In genomic region chr2:495745-496275, GRCh38 we compare ENCODE assay signal across 1 cellular context.
TF ChIP-seq lines count a peak whose summit lies in the region.

No MANE protein-coding gene starts in this region.

TF ChIP-seq in HepG2, 621 proteins besides CTCF, POLR2A, EP300 and RAD21 (continued from another document):
- TF ChIP-seq ZHX2 (IDR thresholded peaks at IDR 0.05; ENCODE audit: low read depth) (no peak), ZHX2 (CRISPR knock-in tag; IDR thresholded peaks at IDR 0.05; ENCODE audit: borderline replicate concordance) (no peak), RNF2 (conservative IDR thresholded peaks at IDR 0.05; ENCODE audit: low read depth) (no peak), EZH2 (conservative IDR thresholded peaks at IDR 0.05; ENCODE audit: low read depth, low read length) (no peak), KDM2A (CRISPR knock-in tag; IDR thresholded peaks at IDR 0.05; ENCODE audit: borderline replicate concordance, low read depth) (no peak), ZNF263 (CRISPR knock-in tag; IDR thresholded peaks at IDR 0.05) (no peak), ZNF674 (CRISPR knock-in tag; IDR thresholded peaks at IDR 0.05; ENCODE audit: low read depth) (no peak), AHDC1 (CRISPR knock-in tag; IDR thresholded peaks at IDR 0.05; ENCODE audit: borderline replicate concordance) (no peak), RELA (CRISPR knock-in tag; IDR thresholded peaks at IDR 0.05) (no peak), ZSCAN20 (CRISPR knock-in tag; IDR thresholded peaks at IDR 0.05; ENCODE audit: borderline replicate concordance) (no peak), ZNF83 (CRISPR knock-in tag; IDR thresholded peaks at IDR 0.05; ENCODE audit: borderline replicate concordance) (no peak), CHD4 (IDR thresholded peaks at IDR 0.05; ENCODE audit: borderline replicate concordance, low read length) (no peak)
- TF ChIP-seq, protein P1, sequence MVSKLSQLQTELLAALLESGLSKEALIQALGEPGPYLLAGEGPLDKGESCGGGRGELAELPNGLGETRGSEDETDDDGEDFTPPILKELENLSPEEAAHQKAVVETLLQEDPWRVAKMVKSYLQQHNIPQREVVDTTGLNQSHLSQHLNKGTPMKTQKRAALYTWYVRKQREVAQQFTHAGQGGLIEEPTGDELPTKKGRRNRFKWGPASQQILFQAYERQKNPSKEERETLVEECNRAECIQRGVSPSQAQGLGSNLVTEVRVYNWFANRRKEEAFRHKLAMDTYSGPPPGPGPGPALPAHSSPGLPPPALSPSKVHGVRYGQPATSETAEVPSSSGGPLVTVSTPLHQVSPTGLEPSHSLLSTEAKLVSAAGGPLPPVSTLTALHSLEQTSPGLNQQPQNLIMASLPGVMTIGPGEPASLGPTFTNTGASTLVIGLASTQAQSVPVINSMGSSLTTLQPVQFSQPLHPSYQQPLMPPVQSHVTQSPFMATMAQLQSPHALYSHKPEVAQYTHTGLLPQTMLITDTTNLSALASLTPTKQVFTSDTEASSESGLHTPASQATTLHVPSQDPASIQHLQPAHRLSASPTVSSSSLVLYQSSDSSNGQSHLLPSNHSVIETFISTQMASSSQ (IDR thresholded peaks at IDR 0.05; ENCODE audit: low read depth): no peak
- TF ChIP-seq, protein P1 (CRISPR knock-in tag; IDR thresholded peaks at IDR 0.05; ENCODE audit: borderline replicate concordance): no peak
